1 cellular context compared by ENCODE assay signal in genomic region chr2:112275314-112275886, GRCh38.
TF ChIP-seq lines count a peak whose summit lies in the region.

ZC3H6 (plus strand) TSS chr2:112275597; CDS start chr2:112275995, 398 bp downstream.

TF ChIP-seq in HepG2, 621 proteins besides CTCF, POLR2A, EP300 and RAD21 (continued from another document and continues in another):
- TF ChIP-seq ZMAT3 (CRISPR knock-in tag; conservative IDR thresholded peaks at IDR 0.05) (no peak; the same call in 1 of the 2 replicates), ZNF3 (CRISPR knock-in tag; IDR thresholded peaks at IDR 0.05) (0 out of 2 replicates have a peak, but pooled peaks have one; percentile 47), E2F1 (CRISPR knock-in tag; IDR thresholded peaks at IDR 0.05) (peak; percentile 93), ZNF781 (CRISPR knock-in tag; IDR thresholded peaks at IDR 0.05; ENCODE audit: borderline replicate concordance, not compliant biosample characterization) (peak; percentile 99), ZNF550 (CRISPR knock-in tag; IDR thresholded peaks at IDR 0.05; ENCODE audit: borderline replicate concordance) (0 out of 2 replicates have a peak, but pooled peaks have one; percentile 68), JARID2 (CRISPR knock-in tag; IDR thresholded peaks at IDR 0.05; ENCODE audit: insufficient replicate concordance) (peak; percentile 98), BCLAF1 (IDR thresholded peaks at IDR 0.05) (no peak), ZNF33A (CRISPR knock-in tag; IDR thresholded peaks at IDR 0.05; ENCODE audit: borderline replicate concordance) (no peak), NR3C1 (CRISPR knock-in tag; IDR thresholded peaks at IDR 0.05) (no peak), ZNF883 (CRISPR knock-in tag; IDR thresholded peaks at IDR 0.05; ENCODE audit: not compliant biosample characterization) (peak; percentile 88), MED8 (CRISPR knock-in tag; IDR thresholded peaks at IDR 0.05; ENCODE audit: insufficient replicate concordance) (peak; percentile 99), THYN1 (CRISPR knock-in tag; IDR thresholded peaks at IDR 0.05; ENCODE audit: borderline replicate concordance, low read depth) (peak; percentile 85; the same call in 1 of the 2 replicates), ZNF513 (CRISPR knock-in tag; conservative IDR thresholded peaks at IDR 0.05) (no peak), CC2D1A (CRISPR knock-in tag; IDR thresholded peaks at IDR 0.05) (0 out of 2 replicates have a peak, but pooled peaks have one; percentile 69), ZNF639 (CRISPR knock-in tag; conservative IDR thresholded peaks at IDR 0.05) (peak; percentile 75; the same call in 1 of the 2 replicates), GMEB2 (CRISPR knock-in tag; IDR thresholded peaks at IDR 0.05; ENCODE audit: low read depth) (peak; percentile 33), ZNF720 (CRISPR knock-in tag; IDR thresholded peaks at IDR 0.05) (peak; percentile 90), ZSCAN31 (CRISPR knock-in tag; IDR thresholded peaks at IDR 0.05; ENCODE audit: low read depth) (peak; percentile 76), U2AF1 (optimal IDR thresholded peaks at IDR 0.05; ENCODE audit: low read depth, low read length) (peak; percentile 99), CREB3 (CRISPR knock-in tag; IDR thresholded peaks at IDR 0.05) (peak; percentile 59; the same call in 1 of the 2 replicates), PBX2 (CRISPR knock-in tag; IDR thresholded peaks at IDR 0.05) (peak; percentile 100), SRF (IDR thresholded peaks at IDR 0.05; ENCODE audit: low read depth, low read length) (peak; percentile 71; the same call in 1 of the 2 replicates), ZNF260 (CRISPR knock-in tag; IDR thresholded peaks at IDR 0.05; ENCODE audit: borderline replicate concordance, low read depth) (no peak; the same call in 1 of the 2 replicates), ZNF605 (CRISPR knock-in tag; IDR thresholded peaks at IDR 0.05) (peak; percentile 93; the same call in 1 of the 2 replicates), HMGXB3 (CRISPR knock-in tag; IDR thresholded peaks at IDR 0.05; ENCODE audit: borderline replicate concordance) (peak; percentile 94), ZNF234 (CRISPR knock-in tag; conservative IDR thresholded peaks at IDR 0.05) (peak; percentile 99), MZF1 (CRISPR knock-in tag; IDR thresholded peaks at IDR 0.05; ENCODE audit: borderline replicate concordance) (0 out of 2 replicates have a peak, but pooled peaks have one; percentile 17), MLXIP (CRISPR knock-in tag; IDR thresholded peaks at IDR 0.05; ENCODE audit: borderline replicate concordance) (no peak), ATRX (CRISPR knock-in tag; IDR thresholded peaks at IDR 0.05; ENCODE audit: borderline replicate concordance) (no peak; the same call in 1 of the 2 replicates), UBTF (CRISPR knock-in tag; IDR thresholded peaks at IDR 0.05) (peak; percentile 98), MEIS1 (CRISPR knock-in tag; IDR thresholded peaks at IDR 0.05; ENCODE audit: borderline replicate concordance) (peak; percentile 98), ZNF788 (CRISPR knock-in tag; IDR thresholded peaks at IDR 0.05; ENCODE audit: borderline replicate concordance) (peak; percentile 95; the same call in 1 of the 2 replicates), KLF15 (CRISPR knock-in tag; IDR thresholded peaks at IDR 0.05; ENCODE audit: borderline replicate concordance) (0 out of 2 replicates have a peak, but pooled peaks have one; percentile 53), SNAPC5 (CRISPR knock-in tag; IDR thresholded peaks at IDR 0.05; ENCODE audit: borderline replicate concordance) (peak; percentile 28; the same call in 1 of the 2 replicates)
